Comparison of ENCODE assay signal across 8 cellular contexts in genomic region chr1:156705321-156705917, GRCh38. TPM values are rescaled to one million over a fixed set of nuclear protein-coding genes. Genes with fewer than 3 reads are reported as not detected.
DNase-seq lines count a peak whose midpoint lies in the region; ATAC-seq and TF ChIP-seq lines count a peak whose summit lies in the region.

CRABP2 (minus strand) TSS chr1:156705583; CDS start chr1:156705446, 137 bp downstream.

- H3K4me3 Mint-ChIP-seq in naive thymus-derived CD4-positive, alpha-beta T cell = peak within 1 kb of the TSS; percentile 88 to 95 (median 92)

- peak within 1 kb of the TSS; percentile 87 for H3K4me3 ChIP-seq in effector memory CD4-positive, alpha-beta T cell (ENCODE audit: insufficient read depth, low read depth, low read length, poor library complexity, severe bottlenecking)
- peak within 1 kb of the TSS; percentile 81 for H3K4me3 ChIP-seq in naive thymus-derived CD4-positive, alpha-beta T cell (ENCODE audit: low read length)
- H3K4me3 ChIP-seq in vagina = peak within 1 kb of the TSS; percentile 51 to 60

- H3K4me1 Mint-ChIP-seq in naive thymus-derived CD4-positive, alpha-beta T cell = peaks cover 11 to 37% (median 24%) of the 10 kb centered on the region in 7 donors

- intact Hi-C loops in naive thymus-derived CD4-positive, alpha-beta T cell (cut with micrococcal nuclease) = loop anchor here in 1 of 2 donors (5.0 kb wide), 1 partner anchor 78 kb away; no protein-coding TSS in a partner anchor
- intact Hi-C loops in vagina (cut with DNase I) = loop anchor here (2.0 kb wide), 1 partner anchor 21 kb away; no protein-coding TSS in a partner anchor

- H3K27me3 ChIP-seq in effector memory CD4-positive, alpha-beta T cell (replicated peaks; ENCODE audit: control insufficient read depth, insufficient read depth, low read length, poor library complexity, severe bottlenecking) = peaks cover 17% of the 10 kb centered on the region
- H3K27me3 ChIP-seq in naive thymus-derived CD4-positive, alpha-beta T cell (ENCODE audit: control insufficient read depth in 2 of 2, insufficient read depth in 2 of 2, low read length in 2 of 2) = peaks cover 3 to 4% of the 10 kb centered on the region in 2 donors
- no peaks in the 10 kb centered on the region for H3K27me3 ChIP-seq in vagina

- H3K27ac ChIP-seq in VCaP = peak within 1 kb of the TSS; percentile 16; the same call in 1 of the 2 replicates
- peak within 1 kb of the TSS; percentile 63 for H3K27ac ChIP-seq in effector memory CD4-positive, alpha-beta T cell (ENCODE audit: insufficient read depth, low read length, poor library complexity, severe bottlenecking)
- peak within 1 kb of the TSS; percentile 71 for H3K27ac ChIP-seq in naive thymus-derived CD4-positive, alpha-beta T cell (ENCODE audit: low read depth, low read length)
- peak within 1 kb of the TSS; percentile 95 for H3K27ac ChIP-seq in vagina

- CTCF ChIA-PET in naive thymus-derived CD4-positive, alpha-beta T cell (lab: Charles Lee) = interaction anchor here (0.5 to 11.9 kb wide), 8 partner anchors 10 to 46 kb away, joined by 3 to 93 read pairs (median 7); no protein-coding TSS in a partner anchor

- H3K4me1 ChIP-seq in effector memory CD4-positive, alpha-beta T cell (ENCODE audit: control insufficient read depth, insufficient read depth, low read length, poor library complexity, severe bottlenecking) = peaks cover 28% of the 10 kb centered on the region
- H3K4me1 ChIP-seq in naive thymus-derived CD4-positive, alpha-beta T cell (ENCODE audit: control insufficient read depth in 2 of 2, insufficient read depth in 2 of 2, low read length in 2 of 2) = peaks cover 23 to 27% of the 10 kb centered on the region in 2 donors
- H3K4me1 ChIP-seq in vagina = peaks cover 77% of the 10 kb centered on the region

- H3K9me3 ChIP-seq in effector memory CD4-positive, alpha-beta T cell (ENCODE audit: control insufficient read depth, low read length) = no peaks in the 10 kb centered on the region
- H3K9me3 ChIP-seq in naive thymus-derived CD4-positive, alpha-beta T cell (ENCODE audit: control insufficient read depth in 2 of 3, low read length in 3 of 3) = no peaks in the 10 kb centered on the region
- no peaks in the 10 kb centered on the region for H3K9me3 ChIP-seq in vagina

- POLR2A ChIA-PET in naive thymus-derived CD4-positive, alpha-beta T cell (lab: Charles Lee) = interaction anchor here (0.8 to 2.4 kb wide), 5 partner anchors 16 to 248 kb away, joined by 3 to 13 read pairs (median 4); partner anchors contain the start of gene MRPL24

- H3K27me3 Mint-ChIP-seq in naive thymus-derived CD4-positive, alpha-beta T cell = peaks cover 8 to 44% (median 26%) of the 10 kb centered on the region in 5 donors

- TF ChIP-seq CTCF in VCaP (conservative IDR thresholded peaks at IDR 0.05) = no peak
- TF ChIP-seq CTCF in vagina (IDR thresholded peaks at IDR 0.05) = no peak

- H3K36me3 Mint-ChIP-seq in naive thymus-derived CD4-positive, alpha-beta T cell = no peaks in the 10 kb centered on the region

- H3K27ac Mint-ChIP-seq in naive thymus-derived CD4-positive, alpha-beta T cell = peak within 1 kb of the TSS; percentile 46 to 94 (median 92)

- ATAC-seq in naive thymus-derived CD4-positive, alpha-beta T cell = peak; percentile 55
- no peak for ATAC-seq in HG03135 (IDR thresholded peaks at IDR 0.05; ENCODE audit: unreplicated experiment)

- no peaks in the 10 kb centered on the region for H3K9me3 Mint-ChIP-seq in naive thymus-derived CD4-positive, alpha-beta T cell

- TF ChIP-seq POLR2A in vagina (IDR thresholded peaks at IDR 0.05) = peak in 1 of 2 donors; percentile 7

- peak; percentile 27 for DNase-seq in activated naive CD4-positive, alpha-beta T cell treated with Interleukin-2 at 50 U/mL for 16 hours
- DNase-seq in activated naive CD4-positive, alpha-beta T cell (lab: John Stamatoyannopoulos, UW) = no peak
- peak in 1 of 3 donors; percentile 16 for DNase-seq in effector memory CD4-positive, alpha-beta T cell
- peak in 2 of 9 donors; percentile 14 to 32 for DNase-seq in naive thymus-derived CD4-positive, alpha-beta T cell
- DNase-seq in vagina (ENCODE audit: extremely low spot score in 2 of 2) (no peak), HPDE6-E6E7 (ENCODE audit: extremely low spot score) (no peak)

- H3K36me3 ChIP-seq in effector memory CD4-positive, alpha-beta T cell (ENCODE audit: control insufficient read depth, insufficient read depth, low read length) = no peaks in the 10 kb centered on the region
- no peaks in the 10 kb centered on the region for H3K36me3 ChIP-seq in naive thymus-derived CD4-positive, alpha-beta T cell (ENCODE audit: control insufficient read depth in 2 of 3, insufficient read depth in 3 of 3, low read length in 3 of 3)
- H3K36me3 ChIP-seq in vagina = no peaks in the 10 kb centered on the region

RNA-seq across cellular contexts. Expression of gene CRABP2, which starts in this region (rescaled TPM):
- 1 to 10 TPM in 4 of 5 experiments, under 1 TPM in 1; 0.38 to 2.5 (median 1.4) TPM for total RNA-seq in naive thymus-derived CD4-positive, alpha-beta T cell
- 1 to 10 TPM in 1 of 2 donors, under 1 TPM in 1; 0.40 to 1.1 TPM for polyA plus RNA-seq in naive thymus-derived CD4-positive, alpha-beta T cell
- total RNA-seq in vagina = 97.7 TPM

Comparison
In these comparisons a context has a peak if more than half of its experiments do, and no peak if none do; other contexts are left out.
1. RNA of gene CRABP2 (total RNA-seq): 97.7 TPM in vagina (single experiment); 0.38 to 2.5 TPM in naive thymus-derived CD4-positive, alpha-beta T cell; every median in the first group is over 10 times any median in the second.
2. H3K27ac ChIP-seq: peak in every context shown above with its lines; median percentile 95 in vagina; 71 in naive thymus-derived CD4-positive, alpha-beta T cell; 63 in effector memory CD4-positive, alpha-beta T cell; 16 in VCaP.
3. Peak in every context shown above with its lines, with median percentiles within 50 percentile points of each other: H3K4me3 ChIP-seq.